8 cellular contexts compared by ENCODE assay signal in genomic region chr1:114558548-114558947, GRCh38.
DNase-seq lines count a peak whose midpoint lies in the region; ATAC-seq and FAIRE-seq lines count a peak whose summit lies in the region.

No MANE protein-coding gene starts in this region.

- no peak overlapping the region for H3K4me3 Mint-ChIP-seq in stimulated activated naive CD8-positive, alpha-beta T cell treated with anti-CD3 and anti-CD28 coated beads, Interleukin-15, amount 100 ng/mL, for 72 hours

- peaks cover 5% of the 10 kb centered on the region for H3K4me1 Mint-ChIP-seq in stimulated activated naive CD8-positive, alpha-beta T cell treated with anti-CD3 and anti-CD28 coated beads, Interleukin-15, amount 100 ng/mL, for 72 hours

- no peak overlapping the region for H3K27ac Mint-ChIP-seq in stimulated activated naive CD8-positive, alpha-beta T cell treated with anti-CD3 and anti-CD28 coated beads, Interleukin-15, amount 100 ng/mL, for 72 hours

- no peak for DNase-seq in stimulated activated naive CD8-positive, alpha-beta T cell treated with anti-CD3 and anti-CD28 coated beads, Interleukin-15, amount 100 ng/mL, for 72 hours
- no peak for DNase-seq in stimulated activated naive CD8-positive, alpha-beta T cell treated with anti-CD3 and anti-CD28 coated beads, Interleukin-15, Interleukin-2, amounts not matched to agents 100 U/mL and 50 U/mL, for 24 hours
- DNase-seq in NCI-H1417 treated with DMSO at 0.1 percent for 48 hours (lab: John Stamatoyannopoulos, UW): peak; percentile 14
- peak; percentile 26 for DNase-seq in epidermal melanocyte (ENCODE audit: insufficient read length, low spot score)
- peak; percentile 16 for DNase-seq in urothelium cell line (ENCODE audit: low spot score)
- no peak for DNase-seq in activated gamma-delta T cell (lab: John Stamatoyannopoulos, UW)

- FAIRE-seq in urothelium cell line (lab: Jason Lieb, UNC): no peak

- ATAC-seq in stimulated activated naive CD8-positive, alpha-beta T cell treated with anti-CD3 and anti-CD28 coated beads, Interleukin-15, amount 100 ng/mL, for 72 hours: peak; percentile 50
- ATAC-seq in stimulated activated naive CD8-positive, alpha-beta T cell treated with anti-CD3 and anti-CD28 coated beads, Interleukin-15, Interleukin-2, amounts not matched to agents 100 U/mL and 50 U/mL, for 24 hours: no peak
- no peak for ATAC-seq in GM21367 (IDR thresholded peaks at IDR 0.05; ENCODE audit: unreplicated experiment)
- no peak for ATAC-seq in HG03521 (IDR thresholded peaks at IDR 0.05; ENCODE audit: unreplicated experiment)

- H3K9me3 Mint-ChIP-seq in stimulated activated naive CD8-positive, alpha-beta T cell treated with anti-CD3 and anti-CD28 coated beads, Interleukin-15, amount 100 ng/mL, for 72 hours: no peaks in the 10 kb centered on the region

- H3K27me3 Mint-ChIP-seq in stimulated activated naive CD8-positive, alpha-beta T cell treated with anti-CD3 and anti-CD28 coated beads, Interleukin-15, amount 100 ng/mL, for 72 hours: no peaks in the 10 kb centered on the region

Comparison
In these comparisons a context has a peak if more than half of its experiments do, and no peak if none do; other contexts are left out.
1. DNase-seq: peak in NCI-H1417 treated with DMSO at 0.1 percent for 48 hours (single experiment), epidermal melanocyte (single experiment) and urothelium cell line (single experiment); none in stimulated activated naive CD8-positive, alpha-beta T cell treated with anti-CD3 and anti-CD28 coated beads, Interleukin-15, amount 100 ng/mL, for 72 hours (0 of 2), stimulated activated naive CD8-positive, alpha-beta T cell treated with anti-CD3 and anti-CD28 coated beads, Interleukin-15, Interleukin-2, amounts not matched to agents 100 U/mL and 50 U/mL, for 24 hours (single experiment) and activated gamma-delta T cell (single experiment).